In genomic region chr11:91005458-91005857, GRCh38 we compare ENCODE assay signal across 1 cellular context.
TF ChIP-seq lines count a peak whose summit lies in the region.

No MANE protein-coding gene starts in this region.

TF ChIP-seq in WTC11, 78 proteins besides CTCF, POLR2A, EP300 and RAD21 (continued from another document):
- no peak for TF ChIP-seq ZNF512 (CRISPR knock-in tag; IDR thresholded peaks at IDR 0.05; ENCODE audit: borderline replicate concordance)
